Comparison of ENCODE assay signal across 17 cellular contexts in genomic region chr18:33744032-33744697, GRCh38.
DNase-seq lines count a peak whose midpoint lies in the region; ATAC-seq, FAIRE-seq and TF ChIP-seq lines count a peak whose summit lies in the region.
"Had no signal": no experiment of that assay in that cellular context is flagged by ENCODE, and none has a peak within 500 bp of the region (broad histone marks: within the 10 kb centered on the region; RNA-seq: fewer than 3 reads in every experiment).

No MANE protein-coding gene starts in this region.

- H3K9me3 ChIP-seq in endodermal cell (ENCODE audit: control insufficient read depth, low read length) (no peaks in the 10 kb centered on the region), small intestine (ENCODE audit: control insufficient read depth, low read depth) (no peaks in the 10 kb centered on the region), MM.1S (replicated peaks; ENCODE audit: insufficient read depth, low read length) (no peaks in the 10 kb centered on the region)
- H3K9me3 ChIP-seq: adrenal gland, neutrophil, thoracic aorta had no signal

- H3K4me3 ChIP-seq in endodermal cell (ENCODE audit: low read length) (no peak overlapping the region), small intestine (ENCODE audit: low read depth in 1 of 2, low read length in 2 of 2) (no peak overlapping the region), MM.1S (ENCODE audit: low read length) (no peak overlapping the region)
- H3K4me3 ChIP-seq: adrenal gland, thoracic aorta had no signal

- H3K36me3 ChIP-seq in endodermal cell (ENCODE audit: control insufficient read depth, insufficient read depth, low read length) (no peaks in the 10 kb centered on the region), small intestine (ENCODE audit: control insufficient read depth in 2 of 2, insufficient read depth in 2 of 2, low read length in 2 of 2) (no peaks in the 10 kb centered on the region), MM.1S (replicated peaks; ENCODE audit: insufficient read depth, low read length) (no peaks in the 10 kb centered on the region)
- H3K36me3 ChIP-seq: adrenal gland, neutrophil had no signal

- H3K27ac ChIP-seq in endodermal cell (ENCODE audit: low read depth, low read length) (no peak overlapping the region), small intestine (ENCODE audit: low read depth in 1 of 2, low read length in 1 of 2) (no peak overlapping the region), MM.1S (ENCODE audit: low read length) (no peak overlapping the region)
- H3K27ac ChIP-seq: adrenal gland, neutrophil, thoracic aorta had no signal

- no peak for FAIRE-seq in small intestine (lab: Jason Lieb, UNC)
- FAIRE-seq: GM12892 had no signal

- no peaks in the 10 kb centered on the region for H3K9me3 Mint-ChIP-seq in endodermal cell

- no peak overlapping the region for H3K4me2 ChIP-seq in MM.1S (ENCODE audit: low read depth, low read length)

- H3K4me1 Mint-ChIP-seq in endodermal cell: peaks cover 11% of the 10 kb centered on the region
- H3K4me1 Mint-ChIP-seq: activated T-helper 17 cell treated with anti-CD3 and anti-CD28 coated beads, Interleukin-2, amount 50 U/mL, for 72 hours had no signal

- no peaks in the 10 kb centered on the region for H3K9me2 ChIP-seq in MM.1S (replicated peaks; ENCODE audit: insufficient read depth, low read length)

- no peak overlapping the region for H3K9ac ChIP-seq in endodermal cell (ENCODE audit: extremely low read depth, low read length, poor library complexity, severe bottlenecking)
- H3K9ac ChIP-seq in MM.1S (ENCODE audit: low read length): no peak overlapping the region

- TF ChIP-seq CTCF in endodermal cell (conservative IDR thresholded peaks at IDR 0.05) (peak; percentile 68), MM.1S (IDR thresholded peaks at IDR 0.05; ENCODE audit: low read length) (no peak)

- no peaks in the 10 kb centered on the region for H4K20me1 ChIP-seq in MM.1S (ENCODE audit: insufficient read depth, low read length)

- 90 to 93% methylated on average over 17 to 20 of the region's 20 CpGs for WGBS in endodermal cell (ENCODE audit: insufficient coverage in 1 of 2, insufficient read length in 1 of 2), 2 experiments
- 48 to 86% (median 62%) methylated on average over 20 of the region's 20 CpGs for WGBS in small intestine, 3 donors

- H3K79me2 ChIP-seq in MM.1S (ENCODE audit: low read length): no peaks in the 10 kb centered on the region

- peaks cover 6% of the 10 kb centered on the region for H3K27me3 ChIP-seq in endodermal cell (ENCODE audit: control insufficient read depth, insufficient read depth, low read length, poor library complexity, severe bottlenecking)
- H3K27me3 ChIP-seq in small intestine (ENCODE audit: control insufficient read depth in 2 of 2, insufficient read depth in 2 of 2, low read length in 2 of 2): no peaks in the 10 kb centered on the region
- H3K27me3 ChIP-seq in MM.1S (replicated peaks; ENCODE audit: insufficient read depth, low read length): no peaks in the 10 kb centered on the region
- H3K27me3 ChIP-seq: adrenal gland, neutrophil had no signal

- no peaks in the 10 kb centered on the region for H3F3A ChIP-seq in MM.1S (ENCODE audit: insufficient read depth, low read length)

- no peak overlapping the region for H2AFZ ChIP-seq in MM.1S (ENCODE audit: low read length)

- no peak for ATAC-seq in HG03025 (IDR thresholded peaks at IDR 0.05; ENCODE audit: low FRiP score, unreplicated experiment)
- ATAC-seq: activated T-helper 17 cell treated with anti-CD3 and anti-CD28 coated beads, Interleukin-2, amount 50 U/mL, for 72 hours; sciatic nerve had no signal

- H3K27ac Mint-ChIP-seq in endodermal cell: no peak overlapping the region
- H3K27ac Mint-ChIP-seq: activated T-helper 17 cell treated with anti-CD3 and anti-CD28 coated beads, Interleukin-2, amount 50 U/mL, for 72 hours; CD4-positive, alpha-beta T cell had no signal

- no peak overlapping the region for H3K4me3 Mint-ChIP-seq in endodermal cell
- H3K4me3 Mint-ChIP-seq: activated T-helper 17 cell treated with anti-CD3 and anti-CD28 coated beads, Interleukin-2, amount 50 U/mL, for 72 hours; CD4-positive, alpha-beta T cell had no signal

- no peaks in the 10 kb centered on the region for H3K36me3 Mint-ChIP-seq in endodermal cell (ENCODE audit: low read depth)

- H3K27me3 Mint-ChIP-seq in endodermal cell (ENCODE audit: insufficient read depth): peaks cover 6% of the 10 kb centered on the region
- H3K27me3 Mint-ChIP-seq: activated T-helper 17 cell treated with anti-CD3 and anti-CD28 coated beads, Interleukin-2, amount 50 U/mL, for 72 hours; CD4-positive, alpha-beta T cell had no signal

- H3K4me1 ChIP-seq in endodermal cell (ENCODE audit: control insufficient read depth, insufficient read depth, low read length) (no peaks in the 10 kb centered on the region), small intestine (ENCODE audit: control insufficient read depth in 2 of 2, insufficient read depth in 1 of 2, low read depth in 1 of 2, low read length in 1 of 2) (no peaks in the 10 kb centered on the region), MM.1S (ENCODE audit: low read length) (no peaks in the 10 kb centered on the region)
- H3K4me1 ChIP-seq: adrenal gland had no signal

- peak; percentile 82 for DNase-seq in NCI-H748 treated with DMSO at 0.1 percent for 48 hours (lab: John Stamatoyannopoulos, UW)
- DNase-seq in NCI-H748 (lab: John Stamatoyannopoulos, UW; ENCODE audit: unreplicated experiment): no peak
- peak; percentile 85 for DNase-seq in NCI-H510A treated with DMSO at 0.1 percent for 48 hours (lab: John Stamatoyannopoulos, UW)
- DNase-seq in endodermal cell: peak; percentile 58
- DNase-seq in small intestine: peak; percentile 17
- DNase-seq in MM.1S: no peak
- DNase-seq in kidney tubule cell (ENCODE audit: low spot score): no peak
- DNase-seq: adrenal gland; CD4-positive, alpha-beta T cell; NCI-H524 treated with DMSO at 0.1 percent for 48 hours; stimulated activated CD4-positive, alpha-beta T cell treated with anti-CD3 and anti-CD28 coated beads, Interleukin-4, amount 100 ng/mL, for 24 hours had no signal

Comparison
In these comparisons a context has a peak if more than half of its experiments do, and no peak if none do; other contexts are left out.
1. DNase-seq: peak in NCI-H748 treated with DMSO at 0.1 percent for 48 hours (single experiment), NCI-H510A treated with DMSO at 0.1 percent for 48 hours (single experiment), endodermal cell (single experiment) and small intestine (single experiment); none in NCI-H748 (single experiment), MM.1S (single experiment) and kidney tubule cell (single experiment).